23 cellular contexts compared by ENCODE assay signal in genomic region chr6:3151705-3152104, GRCh38. TPM values are rescaled to one million over a fixed set of nuclear protein-coding genes. Genes with fewer than 3 reads are reported as not detected.
A peak's percentile ranks its signal among the peaks of the same experiment; 100 is the strongest.
DNase-seq lines count a peak whose midpoint lies in the region; ATAC-seq and TF ChIP-seq lines count a peak whose summit lies in the region.
"Had no signal": no experiment of that assay in that cellular context is flagged by ENCODE, and none has a peak within 500 bp of the region (broad histone marks: within the 10 kb centered on the region; RNA-seq: fewer than 3 reads in every experiment).

No MANE protein-coding gene starts in this region.

- CTCF ChIA-PET in activated CD4-positive, alpha-beta memory T cell treated with anti-CD3 and anti-CD28 coated beads for 36 hours (lab: Charles Lee): interaction anchor here (1.3 kb wide), 1 partner anchor 100 kb away, joined by 3 read pairs; no protein-coding TSS in a partner anchor

- peak; percentile 48 for DNase-seq in Ammon's horn (ENCODE audit: low spot score)
- no peak for DNase-seq in GM23338 (ENCODE audit: low spot score)
- peak; percentile 53 to 75 for DNase-seq in SHP77 (lab: John Stamatoyannopoulos, UW)
- DNase-seq in myocyte (ENCODE audit: low read depth): peak; percentile 91
- no peak for DNase-seq in activated CD4-positive, alpha-beta memory T cell treated with anti-CD3 and anti-CD28 coated beads for 36 hours
- DNase-seq: activated B cell treated with CpG ODN at 0.5 μM for 24 hours; activated T-cell treated with anti-CD3 and anti-CD28 coated beads, Interleukin-2, amount 50 U/mL, for 4 hours; CD8-positive, alpha-beta memory T cell; GM23248; left lung; NCI-H146; NCI-H510A; PC-9; stimulated activated CD4-positive, alpha-beta T cell treated with anti-CD3 and anti-CD28 coated beads, Interleukin-15, amount 100 ng/mL, for 24 hours; T-helper 2 cell had no signal

- H3K36me3 ChIP-seq in GM23338 (ENCODE audit: insufficient read depth): peaks cover 25% of the 10 kb centered on the region
- H3K36me3 ChIP-seq: neutrophil, thoracic aorta had no signal

- POLR2A ChIA-PET in activated CD4-positive, alpha-beta memory T cell treated with anti-CD3 and anti-CD28 coated beads for 36 hours (lab: Charles Lee): no interaction called here

- H3K9me3 Mint-ChIP-seq in GM23338: peaks cover 5% of the 10 kb centered on the region
- no peaks in the 10 kb centered on the region for H3K9me3 Mint-ChIP-seq in activated CD4-positive, alpha-beta memory T cell treated with anti-CD3 and anti-CD28 coated beads for 36 hours
- H3K9me3 Mint-ChIP-seq in stimulated activated memory B cell treated with anti-CD40 and anti-IgM and Interleukin-4, amounts not matched to agents 10 μg/mL and 1 μg/mL and 100 μg/mL, for 72 hours: no peaks in the 10 kb centered on the region
- H3K9me3 Mint-ChIP-seq: activated B cell treated with CpG ODN at 0.5 μM for 24 hours; activated naive CD4-positive, alpha-beta T cell treated with anti-CD3 and anti-CD28 coated beads, Interleukin-2, amount 50 U/mL, for 72 hours; activated T-cell treated with anti-CD3 and anti-CD28 coated beads, Interleukin-2, amount 50 U/mL, for 4 hours; CD8-positive, alpha-beta memory T cell had no signal

- H3K27me3 ChIP-seq in GM23338 (ENCODE audit: insufficient read depth): no peaks in the 10 kb centered on the region
- H3K27me3 ChIP-seq: right atrium auricular region, SJSA1 had no signal

- ATAC-seq in GM23338: no peak
- no peak for ATAC-seq in GM19397 (IDR thresholded peaks at IDR 0.05; ENCODE audit: unreplicated experiment)
- ATAC-seq in stimulated activated memory B cell treated with anti-CD40 and anti-IgM and Interleukin-4, amounts not matched to agents 10 μg/mL and 1 μg/mL and 100 μg/mL, for 72 hours: no peak
- no peak for ATAC-seq in HG02571 (IDR thresholded peaks at IDR 0.05; ENCODE audit: unreplicated experiment)
- ATAC-seq: activated naive CD4-positive, alpha-beta T cell treated with anti-CD3 and anti-CD28 coated beads, Interleukin-2, amount 50 U/mL, for 72 hours; activated T-cell treated with anti-CD3 and anti-CD28 coated beads, Interleukin-2, amount 50 U/mL, for 4 hours; left lung had no signal

- no peak overlapping the region for H3K27ac Mint-ChIP-seq in GM23338
- no peak overlapping the region for H3K27ac Mint-ChIP-seq in activated CD4-positive, alpha-beta memory T cell treated with anti-CD3 and anti-CD28 coated beads for 36 hours
- no peak overlapping the region for H3K27ac Mint-ChIP-seq in stimulated activated memory B cell treated with anti-CD40 and anti-IgM and Interleukin-4, amounts not matched to agents 10 μg/mL and 1 μg/mL and 100 μg/mL, for 72 hours
- H3K27ac Mint-ChIP-seq: activated B cell treated with CpG ODN at 0.5 μM for 24 hours; activated naive CD4-positive, alpha-beta T cell treated with anti-CD3 and anti-CD28 coated beads, Interleukin-2, amount 50 U/mL, for 72 hours had no signal

- H3K4me3 Mint-ChIP-seq in GM23338: no peak overlapping the region
- no peak overlapping the region for H3K4me3 Mint-ChIP-seq in activated CD4-positive, alpha-beta memory T cell treated with anti-CD3 and anti-CD28 coated beads for 36 hours
- no peak overlapping the region for H3K4me3 Mint-ChIP-seq in stimulated activated memory B cell treated with anti-CD40 and anti-IgM and Interleukin-4, amounts not matched to agents 10 μg/mL and 1 μg/mL and 100 μg/mL, for 72 hours
- H3K4me3 Mint-ChIP-seq: activated B cell treated with CpG ODN at 0.5 μM for 24 hours; activated T-cell treated with anti-CD3 and anti-CD28 coated beads, Interleukin-2, amount 50 U/mL, for 4 hours; CD8-positive, alpha-beta memory T cell had no signal

- TF ChIP-seq CTCF in GM23338 (conservative IDR thresholded peaks at IDR 0.05; ENCODE audit: low read depth in 2 of 2): no peak

- H2AFZ ChIP-seq in GM23338: no peak overlapping the region
- H2AFZ ChIP-seq: GM23248, PC-9 had no signal

- intact Hi-C loops in activated CD4-positive, alpha-beta memory T cell treated with anti-CD3 and anti-CD28 coated beads for 36 hours (cut with micrococcal nuclease): no loop called here

- no peaks in the 10 kb centered on the region; the same call in 1 of the 2 replicates for H4K20me1 ChIP-seq in GM23338 (replicated peaks; ENCODE audit: insufficient read depth)

- peaks cover 12% of the 10 kb centered on the region for H3K4me1 Mint-ChIP-seq in GM23338
- peaks cover under 1% of the 10 kb centered on the region for H3K4me1 Mint-ChIP-seq in activated CD4-positive, alpha-beta memory T cell treated with anti-CD3 and anti-CD28 coated beads for 36 hours (ENCODE audit: low read depth)
- H3K4me1 Mint-ChIP-seq in stimulated activated memory B cell treated with anti-CD40 and anti-IgM and Interleukin-4, amounts not matched to agents 10 μg/mL and 1 μg/mL and 100 μg/mL, for 72 hours: peaks cover 9% of the 10 kb centered on the region

- H3K4me1 ChIP-seq in GM23338 (ENCODE audit: insufficient read depth): 0 out of 2 replicates have a peak, but pooled peaks cover 3% of the 10 kb centered on the region
- H3K4me1 ChIP-seq: SJSA1 had no signal

- peaks cover 10% of the 10 kb centered on the region for H3K79me2 ChIP-seq in GM23338 (replicated peaks; ENCODE audit: insufficient read depth)

- peaks cover 15% of the 10 kb centered on the region for H3K27me3 Mint-ChIP-seq in GM23338 (ENCODE audit: insufficient read depth, low read depth, poor library complexity)
- H3K27me3 Mint-ChIP-seq in activated CD4-positive, alpha-beta memory T cell treated with anti-CD3 and anti-CD28 coated beads for 36 hours: peaks cover 3% of the 10 kb centered on the region
- H3K27me3 Mint-ChIP-seq in stimulated activated memory B cell treated with anti-CD40 and anti-IgM and Interleukin-4, amounts not matched to agents 10 μg/mL and 1 μg/mL and 100 μg/mL, for 72 hours: no peaks in the 10 kb centered on the region

- no peaks in the 10 kb centered on the region for H3K9me2 ChIP-seq in GM23338 (ENCODE audit: insufficient read depth)

- H3F3A ChIP-seq in GM23338 (replicated peaks; ENCODE audit: low read depth): peaks cover 33% of the 10 kb centered on the region

- no peak overlapping the region for H3K4me2 ChIP-seq in GM23338
- H3K4me2 ChIP-seq: PC-9 had no signal

- H3K4me3 ChIP-seq in GM23338: no peak overlapping the region
- H3K4me3 ChIP-seq: GM23248, left lung, PC-9, right atrium auricular region, SJSA1, thoracic aorta had no signal

- H3K36me3 Mint-ChIP-seq in GM23338 (ENCODE audit: low read depth): peaks cover 71% of the 10 kb centered on the region
- H3K36me3 Mint-ChIP-seq in activated CD4-positive, alpha-beta memory T cell treated with anti-CD3 and anti-CD28 coated beads for 36 hours: peaks cover 4% of the 10 kb centered on the region
- peaks cover 17% of the 10 kb centered on the region for H3K36me3 Mint-ChIP-seq in stimulated activated memory B cell treated with anti-CD40 and anti-IgM and Interleukin-4, amounts not matched to agents 10 μg/mL and 1 μg/mL and 100 μg/mL, for 72 hours
- H3K36me3 Mint-ChIP-seq: activated naive CD4-positive, alpha-beta T cell treated with anti-CD3 and anti-CD28 coated beads, Interleukin-2, amount 50 U/mL, for 72 hours had no signal

- H3K27ac ChIP-seq in GM23338 (ENCODE audit: low read depth): peak overlapping the region; percentile 27
- H3K27ac ChIP-seq: GM23248, left lung, neutrophil, PC-9, right atrium auricular region, SJSA1, thoracic aorta had no signal

TF ChIP-seq in GM23338, 12 proteins besides CTCF, POLR2A, EP300 and RAD21 (continues in another document):
- no peak for TF ChIP-seq EZH2phosphoT487 (IDR thresholded peaks at IDR 0.05; ENCODE audit: unreplicated experiment)
- TF ChIP-seq JUNB (IDR thresholded peaks at IDR 0.05; ENCODE audit: unreplicated experiment): no peak
- no peak for TF ChIP-seq EZH2 (IDR thresholded peaks at IDR 0.05; ENCODE audit: low read depth, unreplicated experiment)
- TF ChIP-seq CREB1 (CRISPR knock-in tag; IDR thresholded peaks at IDR 0.05; ENCODE audit: low read depth): no peak
- no peak for TF ChIP-seq NANOG (IDR thresholded peaks at IDR 0.05; ENCODE audit: borderline replicate concordance)
- no peak for TF ChIP-seq STAT1 (IDR thresholded peaks at IDR 0.05; ENCODE audit: unreplicated experiment)
- TF ChIP-seq POLR2AphosphoS5 (IDR thresholded peaks at IDR 0.05; ENCODE audit: low read depth): no peak
- TF ChIP-seq ZNF114 (CRISPR knock-in tag; IDR thresholded peaks at IDR 0.05): no peak
- no peak for TF ChIP-seq REST (IDR thresholded peaks at IDR 0.05; ENCODE audit: unreplicated experiment)

RNA-seq across cellular contexts. Expression of gene TUBB2A, which starts 5.6 kb away (rescaled TPM):
- 376 and 407 TPM in 2 replicates for total RNA-seq in GM23338 (2014; rRNA removed; shearing (Covaris generic))
- polyA plus RNA-seq in GM23338 (2016; fragmentation: Nextera tagmentation; extraction: Ambion mirVana): 286 and 305 TPM in 2 replicates
- 328 and 370 TPM in 2 replicates for total RNA-seq in myocyte
- polyA plus RNA-seq in myocyte (2012): 322 TPM
- total RNA-seq in activated CD4-positive, alpha-beta memory T cell treated with anti-CD3 and anti-CD28 coated beads for 36 hours: 1 to 10 TPM; 4.2 to 4.6 TPM

RNA-seq across cellular contexts. Expression of gene BPHL, which starts 33.2 kb away (rescaled TPM):
- 22.8 and 29.2 TPM in 2 replicates for total RNA-seq in GM23338 (2014; rRNA removed; shearing (Covaris generic))
- 38.4 and 45.5 TPM in 2 replicates for polyA plus RNA-seq in GM23338 (2016; fragmentation: Nextera tagmentation; extraction: Ambion mirVana)
- 28.7 and 32.9 TPM in 2 replicates for total RNA-seq in myocyte
- 27.2 TPM for polyA plus RNA-seq in myocyte (2012)
- total RNA-seq in activated CD4-positive, alpha-beta memory T cell treated with anti-CD3 and anti-CD28 coated beads for 36 hours: 10 to 100 TPM; 10.1 to 11.4 TPM

Comparison
In these comparisons a context has a peak if more than half of its experiments do, and no peak if none do; other contexts are left out.
1. DNase-seq: peak in Ammon's horn (single experiment), SHP77 (2 of 2) and myocyte (single experiment); none in GM23338 (single experiment) and activated CD4-positive, alpha-beta memory T cell treated with anti-CD3 and anti-CD28 coated beads for 36 hours (single experiment).
2. RNA of gene TUBB2A, which starts 5.6 kb away (total RNA-seq): 376 to 407 TPM in GM23338 and 328 to 370 TPM in myocyte; 4.2 to 4.6 TPM in activated CD4-positive, alpha-beta memory T cell treated with anti-CD3 and anti-CD28 coated beads for 36 hours; every median in the first group is over 10 times any median in the second.